11 cellular contexts compared by ENCODE assay signal in genomic region chr3:53748512-53749271, GRCh38.
A peak's percentile ranks its signal among the peaks of the same experiment; 100 is the strongest.
DNase-seq lines count a peak whose midpoint lies in the region; ATAC-seq, FAIRE-seq and TF ChIP-seq lines count a peak whose summit lies in the region.
"Had no signal": no experiment of that assay in that cellular context is flagged by ENCODE, and none has a peak within 500 bp of the region (broad histone marks: within the 10 kb centered on the region; RNA-seq: fewer than 3 reads in every experiment).

No MANE protein-coding gene starts in this region.

- DNase-seq in GM13976 (ENCODE audit: low spot score), result peak; percentile 79
- DNase-seq in right cardiac atrium, result no peak
- no peak for DNase-seq in NCI-H146 treated with DMSO at 0.1 percent for 48 hours (lab: John Stamatoyannopoulos, UW; ENCODE audit: unreplicated experiment)
- no peak for DNase-seq in vagina (ENCODE audit: extremely low spot score in 2 of 2)
- DNase-seq in frontal cortex (ENCODE audit: low spot score in 2 of 2), result no peak
- no peak for DNase-seq in activated CD8-positive, alpha-beta T cell treated with anti-CD3 and anti-CD28 coated beads, Interleukin-2, amount 10 ng/mL, durations not matched to agents 7 days and 5 days
- DNase-seq: DMS79; immature natural killer cell; NK-92 treated with Interleukin-12 subunit alpha and Interleukin-12 subunit beta, amount 100 ng/mL, for 24 hours had no signal

- in situ Hi-C loops in GM13976 (cut with MboI; ENCODE audit: low sequenced_read_pairs, unreplicated experiment), result no loop called here

- H3K27me3 Mint-ChIP-seq in activated CD8-positive, alpha-beta T cell treated with anti-CD3 and anti-CD28 coated beads, Interleukin-2, amount 10 ng/mL, durations not matched to agents 7 days and 5 days (ENCODE audit: low read depth), result peaks cover 2% of the 10 kb centered on the region

- no peaks in the 10 kb centered on the region for H3K9me3 Mint-ChIP-seq in activated CD8-positive, alpha-beta T cell treated with anti-CD3 and anti-CD28 coated beads, Interleukin-2, amount 10 ng/mL, durations not matched to agents 7 days and 5 days (ENCODE audit: insufficient read depth)
- H3K9me3 Mint-ChIP-seq: immature natural killer cell had no signal

- H3K36me3 ChIP-seq in vagina, result no peaks in the 10 kb centered on the region

- H3K27ac ChIP-seq in right cardiac atrium (ENCODE audit: low read length), result no peak overlapping the region
- H3K27ac ChIP-seq in vagina, result no peak overlapping the region

- H3K9me3 ChIP-seq in right cardiac atrium (ENCODE audit: control insufficient read depth, low read length) (no peaks in the 10 kb centered on the region), vagina (no peaks in the 10 kb centered on the region)

- no peaks in the 10 kb centered on the region for H3K36me3 Mint-ChIP-seq in activated CD8-positive, alpha-beta T cell treated with anti-CD3 and anti-CD28 coated beads, Interleukin-2, amount 10 ng/mL, durations not matched to agents 7 days and 5 days (ENCODE audit: low read depth)
- H3K36me3 Mint-ChIP-seq: immature natural killer cell had no signal

- 78% methylated on average over 8 of the region's 8 CpGs for WGBS in right cardiac atrium

- POLR2A ChIA-PET in activated CD8-positive, alpha-beta T cell treated with anti-CD3 and anti-CD28 coated beads, Interleukin-2, amount 10 ng/mL, durations not matched to agents 7 days and 5 days (lab: Charles Lee), result no interaction called here

- no peak for FAIRE-seq in frontal cortex (lab: Jason Lieb, UNC)

- peaks cover 11% of the 10 kb centered on the region for H3K4me1 Mint-ChIP-seq in activated CD8-positive, alpha-beta T cell treated with anti-CD3 and anti-CD28 coated beads, Interleukin-2, amount 10 ng/mL, durations not matched to agents 7 days and 5 days (ENCODE audit: low read depth)

- CTCF ChIA-PET in activated CD8-positive, alpha-beta T cell treated with anti-CD3 and anti-CD28 coated beads, Interleukin-2, amount 10 ng/mL, durations not matched to agents 7 days and 5 days (lab: Charles Lee), result no interaction called here

- intact Hi-C loops in right cardiac atrium (cut with DNase I), result no loop called here
- intact Hi-C loops in vagina (cut with DNase I), result no loop called here

- H3K27me3 ChIP-seq in right cardiac atrium (ENCODE audit: control insufficient read depth, insufficient read depth), result no peaks in the 10 kb centered on the region
- no peaks in the 10 kb centered on the region for H3K27me3 ChIP-seq in vagina

- no peak overlapping the region for H3K4me3 Mint-ChIP-seq in activated CD8-positive, alpha-beta T cell treated with anti-CD3 and anti-CD28 coated beads, Interleukin-2, amount 10 ng/mL, durations not matched to agents 7 days and 5 days
- H3K4me3 Mint-ChIP-seq: immature natural killer cell had no signal

- H3K4me3 ChIP-seq in right cardiac atrium (ENCODE audit: low read length) (no peak overlapping the region), vagina (no peak overlapping the region)

- ATAC-seq in GM21390 (IDR thresholded peaks at IDR 0.05; ENCODE audit: unreplicated experiment), result peak; percentile 83
- ATAC-seq in HG03432 (IDR thresholded peaks at IDR 0.05; ENCODE audit: unreplicated experiment), result peak; percentile 81
- ATAC-seq in right cardiac atrium, result peak; percentile 17 to 34
- ATAC-seq in activated CD8-positive, alpha-beta T cell treated with anti-CD3 and anti-CD28 coated beads, Interleukin-2, amount 10 ng/mL, durations not matched to agents 7 days and 5 days, result no peak

- no peak overlapping the region for H3K27ac Mint-ChIP-seq in activated CD8-positive, alpha-beta T cell treated with anti-CD3 and anti-CD28 coated beads, Interleukin-2, amount 10 ng/mL, durations not matched to agents 7 days and 5 days
- H3K27ac Mint-ChIP-seq: immature natural killer cell had no signal

- H3K4me1 ChIP-seq in right cardiac atrium (ENCODE audit: control insufficient read depth, insufficient read depth, low read length) (no peaks in the 10 kb centered on the region), vagina (no peaks in the 10 kb centered on the region)

- TF ChIP-seq CTCF in GM13976 (IDR thresholded peaks at IDR 0.05; ENCODE audit: borderline replicate concordance, control extremely low read depth, extremely low read depth, insufficient read depth, missing control alignments), result no peak
- no peak for TF ChIP-seq CTCF in vagina (IDR thresholded peaks at IDR 0.05)

- TF ChIP-seq POLR2A in vagina (IDR thresholded peaks at IDR 0.05), result no peak
